Comparison of ENCODE assay signal across 8 cellular contexts in the genomic region with DNA sequence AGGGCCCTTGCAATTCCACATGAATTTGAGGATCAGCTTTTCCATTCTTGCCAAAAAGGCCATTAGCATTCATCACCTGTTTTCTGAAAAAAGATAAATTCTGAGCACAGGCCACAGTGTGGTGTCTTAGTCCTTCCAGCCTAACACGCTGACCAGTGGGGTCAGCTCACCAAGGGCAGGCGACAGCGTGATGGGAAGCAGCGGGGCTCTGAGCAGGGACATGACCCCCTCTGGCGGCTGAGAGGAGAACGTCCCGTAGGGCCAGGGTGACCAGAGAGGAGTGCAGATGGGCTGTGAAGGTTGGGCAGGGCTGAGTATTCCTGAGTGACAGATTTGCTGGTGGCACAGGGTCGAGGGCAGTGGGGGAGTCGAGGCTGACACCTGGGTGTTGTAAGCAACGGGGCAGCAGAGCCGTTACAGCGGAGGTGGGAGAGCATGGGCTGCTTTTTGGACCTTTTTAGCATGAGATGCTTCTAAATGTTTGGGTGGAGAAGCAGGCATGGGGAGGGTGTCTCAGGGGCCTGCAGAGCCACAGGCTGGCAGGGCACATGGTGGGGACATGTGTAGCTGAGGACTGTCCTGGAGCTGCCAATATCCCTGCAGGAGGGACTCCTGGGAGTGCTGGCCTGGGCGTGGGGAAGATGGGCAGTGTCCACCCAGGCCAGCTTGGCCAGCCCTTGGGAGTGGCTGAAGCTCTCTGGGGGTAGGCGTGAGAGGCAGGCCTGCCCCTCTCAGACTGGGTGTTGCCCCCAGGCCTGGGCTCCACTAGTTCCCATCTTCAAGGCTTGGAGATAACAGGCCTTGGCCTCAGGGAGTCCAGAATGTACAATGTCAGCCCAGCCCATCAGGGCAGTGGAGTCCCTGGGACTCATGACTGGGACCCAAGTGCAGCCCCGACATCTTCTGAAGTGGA. TPM values are rescaled to one million over a fixed set of nuclear protein-coding genes. Genes with fewer than 3 reads are reported as not detected.
DNase-seq lines count a peak whose midpoint lies in the region; ATAC-seq and TF ChIP-seq lines count a peak whose summit lies in the region.

No MANE protein-coding gene starts in this region.

- H3K4me3 ChIP-seq in lower lobe of right lung = no peak overlapping the region

- TF ChIP-seq CTCF in lower lobe of right lung (IDR thresholded peaks at IDR 0.05) = peak; percentile 91

- H3K9me3 ChIP-seq in lower lobe of right lung = no peaks in the 10 kb centered on the region

- peaks cover 13% of the 10 kb centered on the region for H3K4me1 ChIP-seq in lower lobe of right lung

- no peaks in the 10 kb centered on the region for H3K36me3 ChIP-seq in lower lobe of right lung

- ATAC-seq in lower lobe of right lung (peak; percentile 69 to 75), HG02610 (IDR thresholded peaks at IDR 0.05; ENCODE audit: unreplicated experiment) (no peak)

- DNase-seq in AG08395 (ENCODE audit: low spot score) (peak; percentile 90), H4 (ENCODE audit: low spot score) (peak; percentile 79), NCI-H748 (lab: John Stamatoyannopoulos, UW; ENCODE audit: unreplicated experiment) (peak; percentile 68), dermis microvascular lymphatic vessel endothelial cell (ENCODE audit: low read depth in 2 of 2) (peak; percentile 69 to 85), lower lobe of right lung (peak; percentile 91)
- peak; percentile 35 to 47 for DNase-seq in activated CD4-positive, alpha-beta T cell treated with anti-CD3 and anti-CD28 coated beads, Interleukin-2, amount 50 U/mL, for 24 hours (ENCODE audit: low read depth in 1 of 2, low spot score in 1 of 2)
- DNase-seq in stimulated activated CD4-positive, alpha-beta T cell treated with anti-CD3 and anti-CD28 coated beads, TNF-alpha, amount 100 ng/mL, for 4 hours (ENCODE audit: low read depth in 3 of 3) = peak in 2 of 3 experiments; percentile 33 to 52

- intact Hi-C loops in lower lobe of right lung (cut with DNase I) = no loop called here

- H3K27ac ChIP-seq in lower lobe of right lung = no peak overlapping the region

- H3K27me3 ChIP-seq in lower lobe of right lung (ENCODE audit: low read depth) = no peaks in the 10 kb centered on the region

RNA-seq across cellular contexts. Expression of a gene that starts 8.6 kb away (rescaled TPM):
- not detected in 2 replicates for total RNA-seq in H4 (2014; rRNA removed; shearing (Covaris generic))
- total RNA-seq in dermis microvascular lymphatic vessel endothelial cell = under 0.01 and 0.13 TPM in 2 replicates
- not detected for total RNA-seq in lower lobe of right lung

RNA-seq across cellular contexts. Expression of a gene that starts 12.6 kb away (rescaled TPM):
- total RNA-seq in H4 (2014; rRNA removed; shearing (Covaris generic)) = 0.29 and 1.3 TPM in 2 replicates
- 0.13 TPM in 2 replicates for total RNA-seq in dermis microvascular lymphatic vessel endothelial cell
- 1.4 TPM for total RNA-seq in lower lobe of right lung

RNA-seq across cellular contexts. Expression of a gene that starts 15.6 kb away (rescaled TPM):
- 75.8 and 79.8 TPM in 2 replicates for total RNA-seq in H4 (2014; rRNA removed; shearing (Covaris generic))
- total RNA-seq in dermis microvascular lymphatic vessel endothelial cell = 72.4 and 119 TPM in 2 replicates
- 341 TPM for total RNA-seq in lower lobe of right lung

Comparison
In these comparisons a context has a peak if more than half of its experiments do, and no peak if none do; other contexts are left out.
1. DNase-seq: peak in every context shown above with its lines; median percentile 91 in lower lobe of right lung; 90 in AG08395; 79 in H4; 77 in dermis microvascular lymphatic vessel endothelial cell; 68 in NCI-H748; 42 in stimulated activated CD4-positive, alpha-beta T cell treated with anti-CD3 and anti-CD28 coated beads, TNF-alpha, amount 100 ng/mL, for 4 hours; 41 in activated CD4-positive, alpha-beta T cell treated with anti-CD3 and anti-CD28 coated beads, Interleukin-2, amount 50 U/mL, for 24 hours.